Comparison of ENCODE assay signal across 13 cellular contexts in genomic region chr9:20479419-20480155, GRCh38.
DNase-seq lines count a peak whose midpoint lies in the region; ATAC-seq and TF ChIP-seq lines count a peak whose summit lies in the region.
"Had no signal": no experiment of that assay in that cellular context is flagged by ENCODE, and none has a peak within 500 bp of the region (broad histone marks: within the 10 kb centered on the region; RNA-seq: fewer than 3 reads in every experiment).

No MANE protein-coding gene starts in this region.

- H3K4me3 Mint-ChIP-seq in Calu3 (ENCODE audit: low read depth, unreplicated experiment): no peak overlapping the region
- no peak overlapping the region for H3K4me3 Mint-ChIP-seq in activated T-cell treated with anti-CD3 and anti-CD28 coated beads, Interleukin-2, amount 50 U/mL, for 4 hours
- H3K4me3 Mint-ChIP-seq: activated naive CD8-positive, alpha-beta T cell treated with anti-CD3 and anti-CD28 coated beads, Interleukin-2, amount 10 ng/mL, durations not matched to agents 7 days and 5 days; effector memory CD8-positive, alpha-beta T cell had no signal

- no peaks in the 10 kb centered on the region for H3K36me3 Mint-ChIP-seq in Calu3 (ENCODE audit: insufficient read depth, unreplicated experiment)
- peaks cover 2% of the 10 kb centered on the region for H3K36me3 Mint-ChIP-seq in activated T-cell treated with anti-CD3 and anti-CD28 coated beads, Interleukin-2, amount 50 U/mL, for 4 hours (ENCODE audit: insufficient read depth)

- peaks cover 2% of the 10 kb centered on the region for H3K9me3 Mint-ChIP-seq in Calu3 (ENCODE audit: low read depth, unreplicated experiment)
- H3K9me3 Mint-ChIP-seq in activated T-cell treated with anti-CD3 and anti-CD28 coated beads, Interleukin-2, amount 50 U/mL, for 4 hours: no peaks in the 10 kb centered on the region
- H3K9me3 Mint-ChIP-seq: activated naive CD8-positive, alpha-beta T cell treated with anti-CD3 and anti-CD28 coated beads, Interleukin-2, amount 10 ng/mL, durations not matched to agents 7 days and 5 days; effector memory CD8-positive, alpha-beta T cell had no signal

- no TSS peak for BruUV-seq in Calu3 (replicated peaks; lab: Mats Ljungman, UMichigan)

- H3K4me3 ChIP-seq in fibroblast of the aortic adventitia (ENCODE audit: low read depth, low read length): no peak overlapping the region
- H3K4me3 ChIP-seq: pancreas had no signal

- H3K27me3 Mint-ChIP-seq in Calu3 (ENCODE audit: unreplicated experiment): no peaks in the 10 kb centered on the region
- no peaks in the 10 kb centered on the region for H3K27me3 Mint-ChIP-seq in activated T-cell treated with anti-CD3 and anti-CD28 coated beads, Interleukin-2, amount 50 U/mL, for 4 hours (ENCODE audit: low read depth)
- H3K27me3 Mint-ChIP-seq: activated naive CD8-positive, alpha-beta T cell treated with anti-CD3 and anti-CD28 coated beads, Interleukin-2, amount 10 ng/mL, durations not matched to agents 7 days and 5 days; effector memory CD8-positive, alpha-beta T cell had no signal

- ATAC-seq in GM18868 (IDR thresholded peaks at IDR 0.05; ENCODE audit: unreplicated experiment) (peak; percentile 81), GM21576 (IDR thresholded peaks at IDR 0.05; ENCODE audit: unreplicated experiment) (peak; percentile 63), HG03196 (IDR thresholded peaks at IDR 0.05; ENCODE audit: unreplicated experiment) (peak; percentile 75)
- ATAC-seq in activated T-cell treated with anti-CD3 and anti-CD28 coated beads, Interleukin-2, amount 50 U/mL, for 4 hours: no peak
- ATAC-seq: effector memory CD8-positive, alpha-beta T cell; pancreas had no signal

- intact Hi-C loops in Calu3 (cut with micrococcal nuclease; ENCODE audit: unreplicated experiment): no loop called here

- no peak overlapping the region for H3K27ac Mint-ChIP-seq in Calu3 (ENCODE audit: unreplicated experiment)
- H3K27ac Mint-ChIP-seq: activated naive CD8-positive, alpha-beta T cell treated with anti-CD3 and anti-CD28 coated beads, Interleukin-2, amount 10 ng/mL, durations not matched to agents 7 days and 5 days had no signal

- CTCF ChIA-PET in Calu3 (lab: Charles Lee): no interaction called here

- peak; percentile 13 for DNase-seq in fibroblast of the aortic adventitia (ENCODE audit: low read depth)
- DNase-seq in NK-92 (lab: John Stamatoyannopoulos, UW; ENCODE audit: unreplicated experiment): no peak
- DNase-seq in Calu3: no peak
- DNase-seq in activated naive CD4-positive, alpha-beta T cell treated with anti-CD3 and anti-CD28 coated beads, Interleukin-2, amount 50 U/mL, for 16 hours: no peak
- no peak for DNase-seq in activated T-cell treated with anti-CD3 and anti-CD28 coated beads, Interleukin-2, amount 50 U/mL, for 4 hours
- DNase-seq: activated naive CD8-positive, alpha-beta T cell treated with anti-CD3 and anti-CD28 coated beads, Interleukin-2, amount 10 ng/mL, durations not matched to agents 7 days and 5 days; DMS 273 treated with DMSO at 0.1 percent for 48 hours; effector memory CD8-positive, alpha-beta T cell; NCI-H1092; pancreas had no signal

- TF ChIP-seq CTCF in fibroblast of the aortic adventitia (IDR thresholded peaks at IDR 0.05; ENCODE audit: insufficient read depth, low read length) (no peak), Calu3 (IDR thresholded peaks at IDR 0.05; ENCODE audit: unreplicated experiment) (no peak)

- no peaks in the 10 kb centered on the region for H3K4me1 Mint-ChIP-seq in Calu3 (ENCODE audit: low read depth, unreplicated experiment)
- peaks cover 38% of the 10 kb centered on the region for H3K4me1 Mint-ChIP-seq in activated T-cell treated with anti-CD3 and anti-CD28 coated beads, Interleukin-2, amount 50 U/mL, for 4 hours (ENCODE audit: low read depth)

Comparison
In these comparisons a context has a peak if more than half of its experiments do, and no peak if none do; other contexts are left out.
1. ATAC-seq: peak in GM18868 (single experiment), GM21576 (single experiment) and HG03196 (single experiment); none in activated T-cell treated with anti-CD3 and anti-CD28 coated beads, Interleukin-2, amount 50 U/mL, for 4 hours (0 of 2).